In the genomic region with DNA sequence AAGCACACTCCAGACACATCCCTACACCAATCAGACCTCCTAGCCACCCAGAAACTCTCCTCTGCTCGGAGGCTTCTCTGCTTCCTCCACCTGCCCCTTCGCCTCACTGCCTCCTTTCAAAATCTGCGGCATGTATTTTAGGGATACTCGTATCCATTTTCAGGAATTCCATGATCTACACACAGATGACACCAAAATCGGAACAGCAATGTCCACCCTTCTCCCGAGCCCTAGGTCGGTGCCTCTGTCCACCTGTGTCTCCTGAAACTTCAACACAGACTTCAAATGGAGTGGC, we compare ENCODE assay signal across 11 cellular contexts. TPM values are rescaled to one million over a fixed set of nuclear protein-coding genes. Genes with fewer than 3 reads are reported as not detected.
DNase-seq lines count a peak whose midpoint lies in the region; TF ChIP-seq lines count a peak whose summit lies in the region.
"Had no signal": no experiment of that assay in that cellular context is flagged by ENCODE, and none has a peak within 500 bp of the region (broad histone marks: within the 10 kb centered on the region; RNA-seq: fewer than 3 reads in every experiment).

No MANE protein-coding gene starts in this region.

- H3K79me2 ChIP-seq in ACC112 (ENCODE audit: control insufficient read depth, insufficient read depth, low read length, unreplicated experiment): peaks cover 40% of the 10 kb centered on the region

- H3K27me3 ChIP-seq in ACC112 (ENCODE audit: insufficient read depth, low read length): no peaks in the 10 kb centered on the region
- H3K27me3 ChIP-seq in HUES6 (ENCODE audit: control insufficient read depth, insufficient read depth, low read length): peaks cover 39% of the 10 kb centered on the region
- H3K27me3 ChIP-seq in endodermal cell (ENCODE audit: control insufficient read depth, insufficient read depth, low read length, poor library complexity, severe bottlenecking): peaks cover 7% of the 10 kb centered on the region

- peaks cover 42% of the 10 kb centered on the region for H3K4me1 ChIP-seq in ACC112 (ENCODE audit: control insufficient read depth, insufficient read depth, low read length, unreplicated experiment)
- H3K4me1 ChIP-seq in HUES6 (ENCODE audit: control insufficient read depth, insufficient read depth, low read length): peaks cover 30% of the 10 kb centered on the region
- peaks cover 8% of the 10 kb centered on the region for H3K4me1 ChIP-seq in endodermal cell (ENCODE audit: control insufficient read depth, insufficient read depth, low read length)

- peak overlapping the region; percentile 95 for H3K27ac ChIP-seq in ACC112 (ENCODE audit: low read depth, low read length)
- no peak overlapping the region for H3K27ac ChIP-seq in HUES6 (ENCODE audit: low read depth, low read length)
- H3K27ac ChIP-seq in endodermal cell (ENCODE audit: low read depth, low read length): no peak overlapping the region
- H3K27ac ChIP-seq: HL-60, WERI-Rb-1 had no signal

- H3K4me3 Mint-ChIP-seq in endodermal cell (peak overlapping the region; percentile 82), nephron (peak overlapping the region; percentile 88 to 96 (median 92))

- DNase-seq in endodermal cell (no peak), glomerular visceral epithelial cell (ENCODE audit: extremely low spot score) (no peak), middle frontal gyrus (ENCODE audit: extremely low spot score, low spot score) (no peak), cardiac septum (ENCODE audit: low spot score) (no peak), COLO829 (ENCODE audit: low spot score) (no peak)
- DNase-seq: WERI-Rb-1 had no signal

- H3K4me1 Mint-ChIP-seq in endodermal cell (peaks cover 32% of the 10 kb centered on the region), nephron (peaks cover 40% of the 10 kb centered on the region)

- H3K9me3 Mint-ChIP-seq in endodermal cell (no peaks in the 10 kb centered on the region), nephron (peaks cover 3% of the 10 kb centered on the region)

- peaks cover 36% of the 10 kb centered on the region for H3K27me3 Mint-ChIP-seq in endodermal cell (ENCODE audit: insufficient read depth)
- H3K27me3 Mint-ChIP-seq in nephron (ENCODE audit: low read depth): peaks cover 12% of the 10 kb centered on the region

- 0 out of 2 replicates have a peak, but pooled peaks cover 4% of the 10 kb centered on the region for H3K36me3 ChIP-seq in ACC112 (ENCODE audit: insufficient read depth, low read length)
- H3K36me3 ChIP-seq in HUES6 (ENCODE audit: control insufficient read depth, insufficient read depth, low read length): no peaks in the 10 kb centered on the region
- H3K36me3 ChIP-seq in endodermal cell (ENCODE audit: control insufficient read depth, insufficient read depth, low read length): peaks cover 6% of the 10 kb centered on the region

- H3K9me3 ChIP-seq in HUES6 (ENCODE audit: control insufficient read depth, insufficient read depth, low read depth, low read length) (no peaks in the 10 kb centered on the region), endodermal cell (ENCODE audit: control insufficient read depth, low read length) (no peaks in the 10 kb centered on the region)

- no peak overlapping the region for H2AFZ ChIP-seq in ACC112 (ENCODE audit: low read length, unreplicated experiment)

- H3K9ac ChIP-seq in HUES6 (ENCODE audit: low read length) (no peak overlapping the region), endodermal cell (ENCODE audit: extremely low read depth, low read length, poor library complexity, severe bottlenecking) (no peak overlapping the region)

- H3K27ac Mint-ChIP-seq in endodermal cell (no peak overlapping the region), nephron (peak overlapping the region; percentile 6 to 35 (median 23))
- H3K27ac Mint-ChIP-seq: activated T-cell treated with anti-CD3 and anti-CD28 coated beads, Interleukin-2, amount 50 U/mL, for 72 hours had no signal

- WGBS in endodermal cell (ENCODE audit: insufficient coverage in 1 of 2, insufficient read length in 1 of 2), 2 experiments: 84 to 88% methylated on average over 7 of the region's 7 CpGs

- intact Hi-C loops in cardiac septum (cut with DNase I): loop anchor here (5.0 to 10.0 kb wide), 2 partner anchors 68 to 266 kb away; no protein-coding TSS in a partner anchor

- peak overlapping the region; percentile 91 for H3K4me3 ChIP-seq in ACC112 (ENCODE audit: low read depth, low read length)
- H3K4me3 ChIP-seq in HUES6 (ENCODE audit: low read depth, low read length): peak overlapping the region; percentile 67; the same call in 1 of the 2 replicates
- no peak overlapping the region for H3K4me3 ChIP-seq in endodermal cell (ENCODE audit: low read length)

- TF ChIP-seq CTCF in endodermal cell (conservative IDR thresholded peaks at IDR 0.05) (no peak), nephron (IDR thresholded peaks at IDR 0.05; ENCODE audit: unreplicated experiment in 3 of 3) (no peak)

- no peaks in the 10 kb centered on the region for H3K36me3 Mint-ChIP-seq in endodermal cell (ENCODE audit: low read depth)
- H3K36me3 Mint-ChIP-seq in nephron (ENCODE audit: low read depth): no peaks in the 10 kb centered on the region

RNA-seq across cellular contexts. Expression of a gene that starts 1.4 kb away (rescaled TPM):
- 10 to 100 TPM; 49.1 to 53.4 TPM for total RNA-seq in endodermal cell
- polyA plus RNA-seq in endodermal cell (2013, experiment 1 of 2): 77.6 TPM
- 78.9 TPM for polyA plus RNA-seq in endodermal cell (2013, experiment 2 of 2)
- 9.1 TPM for total RNA-seq in cardiac septum
